ENCODE assay signal across 9 cellular contexts in genomic region chr16:67874147-67874771, GRCh38. TPM values are rescaled to one million over a fixed set of nuclear protein-coding genes. Genes with fewer than 3 reads are reported as not detected.
DNase-seq lines count a peak whose midpoint lies in the region; ATAC-seq and TF ChIP-seq lines count a peak whose summit lies in the region.
"Had no signal": no experiment of that assay in that cellular context is flagged by ENCODE, and none has a peak within 500 bp of the region (broad histone marks: within the 10 kb centered on the region; RNA-seq: fewer than 3 reads in every experiment).

No MANE protein-coding gene starts in this region.

- DNase-seq in heart left ventricle (no peak), Right ventricle myocardium superior (no peak), astrocyte of the spinal cord (ENCODE audit: low read depth, low spot score) (no peak), lung (ENCODE audit: low spot score) (no peak), upper lobe of right lung (no peak), middle frontal gyrus (ENCODE audit: extremely low spot score, low spot score) (no peak), SK-N-DZ (ENCODE audit: low spot score) (no peak)
- no peak for DNase-seq in effector CD4-positive, alpha-beta T cell

- H3K36me3 ChIP-seq in heart left ventricle (peaks cover 0 to 63% (median 59%) of the 10 kb centered on the region in 9 donors), lung (ENCODE audit: control insufficient read depth in 2 of 2, insufficient read depth in 2 of 2, low read length in 2 of 2) (peaks cover under 1 to 43% of the 10 kb centered on the region in 2 donors), upper lobe of right lung (peaks cover 54% of the 10 kb centered on the region)

- H3K4me1 ChIP-seq in heart left ventricle (peaks cover 6 to 38% (median 28%) of the 10 kb centered on the region in 12 donors), lung (ENCODE audit: control insufficient read depth in 2 of 2, insufficient read depth in 2 of 2, low read length in 2 of 2) (peaks cover 7 to 11% of the 10 kb centered on the region in 2 donors), upper lobe of right lung (peaks cover 21% of the 10 kb centered on the region)

- WGBS in heart left ventricle, 4 donors, result 50 to 62% (median 56%) methylated on average over 6 of the region's 6 CpGs
- WGBS in lung, 2 donors, result 50 to 65% methylated on average over 6 of the region's 6 CpGs

- H3K9me3 ChIP-seq in heart left ventricle (no peaks in the 10 kb centered on the region), lung (ENCODE audit: control insufficient read depth in 2 of 2, insufficient read depth in 1 of 2, low read length in 1 of 2) (no peaks in the 10 kb centered on the region), upper lobe of right lung (no peaks in the 10 kb centered on the region)

- in situ Hi-C loops in astrocyte of the spinal cord (cut with HindIII; ENCODE audit: low sequenced_read_pairs), result no loop called here

- H3K27me3 ChIP-seq in heart left ventricle, result no peaks in the 10 kb centered on the region
- H3K27me3 ChIP-seq in lung (ENCODE audit: control insufficient read depth, insufficient read depth), result no peaks in the 10 kb centered on the region
- no peaks in the 10 kb centered on the region for H3K27me3 ChIP-seq in upper lobe of right lung

- intact Hi-C loops in heart left ventricle (cut with DNase I), result loop anchor here in 2 of 10 donors (5.0 kb wide), 1 partner anchor 42 kb away; no protein-coding TSS in a partner anchor
- intact Hi-C loops in Right ventricle myocardium superior (cut with DNase I), result no loop called here
- intact Hi-C loops in upper lobe of right lung (cut with DNase I), result no loop called here

- H3K4me3 ChIP-seq in heart left ventricle (peak overlapping the region; percentile 67 to 99 (median 87)), astrocyte of the spinal cord (ENCODE audit: low read depth, low read length) (peak overlapping the region; percentile 93), lung (peak overlapping the region; percentile 95), upper lobe of right lung (peak overlapping the region; percentile 93)

- ATAC-seq in heart left ventricle (no peak), Right ventricle myocardium superior (ENCODE audit: poor library complexity) (no peak), lung (ENCODE audit: insufficient read depth, low FRiP score) (no peak), upper lobe of right lung (no peak)

- no peak for TF ChIP-seq POLR2A in heart left ventricle (IDR thresholded peaks at IDR 0.05)

- TF ChIP-seq CTCF in heart left ventricle (IDR thresholded peaks at IDR 0.05), result no peak
- TF ChIP-seq CTCF in astrocyte of the spinal cord (IDR thresholded peaks at IDR 0.05; ENCODE audit: low read depth, low read length), result no peak
- no peak for TF ChIP-seq CTCF in lung (IDR thresholded peaks at IDR 0.05; ENCODE audit: control extremely low read depth, extremely low read depth)
- TF ChIP-seq CTCF in upper lobe of right lung (IDR thresholded peaks at IDR 0.05), result no peak

- H3K27ac ChIP-seq in heart left ventricle (peak overlapping the region in 2 of 12 donors; percentile 90), lung (ENCODE audit: low read depth in 1 of 2, low read length in 1 of 2) (no peak overlapping the region), upper lobe of right lung (no peak overlapping the region)

RNA-seq across cellular contexts. Expression of gene EDC4, which starts 1.4 kb away (rescaled TPM):
- total RNA-seq in heart left ventricle, result 10 to 100 TPM; 26.2 to 42.5 (median 32.5) TPM
- 10 to 100 TPM; 27.8 to 31.1 TPM for polyA plus RNA-seq in heart left ventricle
- 30.6 TPM for total RNA-seq in Right ventricle myocardium superior
- 10 to 100 TPM; 41.9 to 60.5 TPM for total RNA-seq in lung
- polyA plus RNA-seq in lung, result 10 to 100 TPM; 33.5 to 37.0 TPM
- total RNA-seq in upper lobe of right lung, result 48.8 TPM
- 55.2 and 62.8 TPM in 2 replicates for polyA plus RNA-seq in SK-N-DZ (2014; cell fraction: cytosol; rRNA removed)
- 204 and 255 TPM in 2 replicates for polyA plus RNA-seq in SK-N-DZ (2014; cell fraction: nucleus; rRNA removed)

RNA-seq across cellular contexts. Expression of gene NRN1L, which starts 10.4 kb away (rescaled TPM):
- 1 to 10 TPM in 4 of 9 donors, under 1 TPM in 2, not detected in 3; 0.78 to 5.8 (median 1.7) TPM for total RNA-seq in heart left ventricle
- 1 to 10 TPM; 1.7 to 1.8 TPM for polyA plus RNA-seq in heart left ventricle
- total RNA-seq in Right ventricle myocardium superior, result not detected
- total RNA-seq in lung, result 1 to 10 TPM; 2.1 to 5.8 TPM
- polyA plus RNA-seq in lung, result 1 to 10 TPM; 1.1 to 5.0 TPM
- total RNA-seq in upper lobe of right lung, result 0.69 TPM
- 0.78 TPM in 1 of 2 replicates, not detected in the other for polyA plus RNA-seq in SK-N-DZ (2014; cell fraction: cytosol; rRNA removed)
- polyA plus RNA-seq in SK-N-DZ (2014; cell fraction: nucleus; rRNA removed), result 0.77 and 3.5 TPM in 2 replicates
- total RNA-seq: temporal lobe had no signal

RNA-seq across cellular contexts. Expression of gene PSKH1, which starts 18.8 kb away (rescaled TPM):
- total RNA-seq in heart left ventricle (10 to 100 TPM; 17.1 to 31.3 (median 21.6) TPM), Right ventricle myocardium superior (16.6 TPM), lung (10 to 100 TPM; 11.8 to 32.9 TPM), upper lobe of right lung (29.7 TPM)
- polyA plus RNA-seq in heart left ventricle (10 to 100 TPM; 16.3 to 36.9 TPM), lung (10 to 100 TPM; 17.9 to 24.5 TPM)
- polyA plus RNA-seq in SK-N-DZ (2014; cell fraction: cytosol; rRNA removed), result 13.4 and 16.3 TPM in 2 replicates
- polyA plus RNA-seq in SK-N-DZ (2014; cell fraction: nucleus; rRNA removed), result 8.7 and 13.4 TPM in 2 replicates

RNA-seq across cellular contexts. Expression of gene CENPT, which starts 26.8 kb away (rescaled TPM):
- 10 to 100 TPM; 14.4 to 31.2 (median 20.1) TPM for total RNA-seq in heart left ventricle
- 10 to 100 TPM; 25.7 to 28.0 TPM for polyA plus RNA-seq in heart left ventricle
- 20.6 TPM for total RNA-seq in Right ventricle myocardium superior
- 10 to 100 TPM; 28.5 to 35.4 TPM for total RNA-seq in lung
- polyA plus RNA-seq in lung, result 10 to 100 TPM; 30.6 to 47.5 TPM
- 30.0 TPM for total RNA-seq in upper lobe of right lung
- polyA plus RNA-seq in SK-N-DZ (2014; cell fraction: cytosol; rRNA removed), result 41.6 and 54.9 TPM in 2 replicates
- polyA plus RNA-seq in SK-N-DZ (2014; cell fraction: nucleus; rRNA removed), result 463 and 467 TPM in 2 replicates

RNA-seq across cellular contexts. Expression of gene NUTF2, which starts 27.5 kb away (rescaled TPM):
- total RNA-seq in heart left ventricle (100 to 1,000 TPM in 2 of 9 donors, 10 to 100 TPM in 7; 66.5 to 145 (median 90.9) TPM), Right ventricle myocardium superior (76.7 TPM), lung (10 to 100 TPM; 49.7 to 98.9 TPM), upper lobe of right lung (55.0 TPM)
- polyA plus RNA-seq in heart left ventricle (100 to 1,000 TPM; 179 to 191 TPM), lung (100 to 1,000 TPM; 104 to 164 TPM)
- polyA plus RNA-seq in SK-N-DZ (2014; cell fraction: cytosol; rRNA removed), result 143 and 159 TPM in 2 replicates
- polyA plus RNA-seq in SK-N-DZ (2014; cell fraction: nucleus; rRNA removed), result 137 and 145 TPM in 2 replicates
